24 cellular contexts compared by ENCODE assay signal in genomic region chr15:25238126-25238525, GRCh38.
DNase-seq lines count a peak whose midpoint lies in the region; ATAC-seq and TF ChIP-seq lines count a peak whose summit lies in the region.
"Had no signal": no experiment of that assay in that cellular context is flagged by ENCODE, and none has a peak within 500 bp of the region (broad histone marks: within the 10 kb centered on the region; RNA-seq: fewer than 3 reads in every experiment).

No MANE protein-coding gene starts in this region.

- H3K9me3 ChIP-seq in RWPE2 (ENCODE audit: severe bottlenecking) = peaks cover 58% of the 10 kb centered on the region
- H3K9me3 ChIP-seq in right cardiac atrium (ENCODE audit: control insufficient read depth, low read length) = no peaks in the 10 kb centered on the region
- peaks cover 0 to 15% (median 0%) of the 10 kb centered on the region in 4 donors for H3K9me3 ChIP-seq in sigmoid colon
- H3K9me3 ChIP-seq: MG63 had no signal

- ATAC-seq in RWPE2 (ENCODE audit: low read depth) (no peak), right cardiac atrium (no peak), HG02970 (IDR thresholded peaks at IDR 0.05; ENCODE audit: low FRiP score, unreplicated experiment) (no peak)

- no peak for TF ChIP-seq EP300 in sigmoid colon (IDR thresholded peaks at IDR 0.05)

- H3K27ac ChIP-seq in RWPE2 (ENCODE audit: poor library complexity, severe bottlenecking) (no peak overlapping the region), right cardiac atrium (ENCODE audit: low read length) (no peak overlapping the region), sigmoid colon (no peak overlapping the region)
- H3K27ac ChIP-seq: GM23248, PC-9, SK-N-MC had no signal

- WGBS in right cardiac atrium = 91% methylated on average over 11 of the region's 11 CpGs
- WGBS in sigmoid colon, 2 donors = 88 to 90% methylated on average over 11 of the region's 11 CpGs

- intact Hi-C loops in right cardiac atrium (cut with DNase I) = no loop called here
- intact Hi-C loops in sigmoid colon (cut with DNase I) = no loop called here

- H3K36me3 ChIP-seq in RWPE2 (ENCODE audit: low read depth) = no peaks in the 10 kb centered on the region
- H3K36me3 ChIP-seq in sigmoid colon = no peaks in the 10 kb centered on the region
- H3K36me3 ChIP-seq: BE2C, MG63 had no signal

- no peaks in the 10 kb centered on the region for H3K27me3 ChIP-seq in RWPE2 (ENCODE audit: insufficient read depth, poor library complexity, severe bottlenecking)
- no peaks in the 10 kb centered on the region for H3K27me3 ChIP-seq in right cardiac atrium (ENCODE audit: control insufficient read depth, insufficient read depth)
- no peaks in the 10 kb centered on the region for H3K27me3 ChIP-seq in sigmoid colon
- H3K27me3 ChIP-seq: BE2C, MG63 had no signal

- peak; percentile 47 for DNase-seq in activated effector memory CD4-positive, alpha-beta T cell treated with anti-CD3 and anti-CD28 coated beads, Interleukin-2, amount 50 U/mL, for 16 hours
- no peak for DNase-seq in activated effector memory CD4-positive, alpha-beta T cell treated with Interleukin-2 at 50 U/mL for 16 hours
- DNase-seq in RWPE2 (ENCODE audit: low spot score) = peak; percentile 55
- DNase-seq in right cardiac atrium = peak; percentile 4 to 37 (median 6)
- DNase-seq in sigmoid colon = peak; percentile 57
- no peak for DNase-seq in NCI-H774 (lab: John Stamatoyannopoulos, UW)
- DNase-seq in SHP77 (lab: John Stamatoyannopoulos, UW) = no peak
- DNase-seq: 8988T, ACHN, BE2C, DMS153, DND-41, GM23248, H7, IMR-90, KG1, MG63, NCI-H2029, NCI-H446, NCI-H526, PC-9, SIG-M5 had no signal

- H3K4me1 ChIP-seq in RWPE2 (ENCODE audit: insufficient read depth, poor library complexity, severe bottlenecking) (no peaks in the 10 kb centered on the region), right cardiac atrium (ENCODE audit: control insufficient read depth, insufficient read depth, low read length) (no peaks in the 10 kb centered on the region), sigmoid colon (no peaks in the 10 kb centered on the region)
- H3K4me1 ChIP-seq: BE2C had no signal

- H3K4me3 ChIP-seq in RWPE2 (ENCODE audit: severe bottlenecking) (no peak overlapping the region), right cardiac atrium (ENCODE audit: low read length) (no peak overlapping the region), sigmoid colon (no peak overlapping the region)
- H3K4me3 ChIP-seq: GM23248, MG63, PC-9, SK-N-MC had no signal

- no peak for TF ChIP-seq POLR2A in sigmoid colon (IDR thresholded peaks at IDR 0.05)

- TF ChIP-seq CTCF in RWPE2 (IDR thresholded peaks at IDR 0.05; ENCODE audit: poor library complexity, severe bottlenecking) = no peak
- no peak for TF ChIP-seq CTCF in sigmoid colon (IDR thresholded peaks at IDR 0.05)

Comparison
In these comparisons a context has a peak if more than half of its experiments do, and no peak if none do; other contexts are left out.
1. DNase-seq: peak in activated effector memory CD4-positive, alpha-beta T cell treated with anti-CD3 and anti-CD28 coated beads, Interleukin-2, amount 50 U/mL, for 16 hours (single experiment), RWPE2 (single experiment), right cardiac atrium (3 of 3) and sigmoid colon (single experiment); none in activated effector memory CD4-positive, alpha-beta T cell treated with Interleukin-2 at 50 U/mL for 16 hours (single experiment), NCI-H774 (single experiment) and SHP77 (0 of 2).